In genomic region chr13:106535552-106536243, GRCh38 we compare ENCODE assay signal across 8 cellular contexts. TPM values are rescaled to one million over a fixed set of nuclear protein-coding genes. Genes with fewer than 3 reads are reported as not detected.
DNase-seq lines count a peak whose midpoint lies in the region; ATAC-seq and TF ChIP-seq lines count a peak whose summit lies in the region.

Gene EFNB2 (minus strand): TSS chr13:106535662. CDS start chr13:106534964, 698 bp downstream.

- peak within 1 kb of the TSS in 3 of 4 donors; percentile 40 to 73 (median 62) for H3K4me3 ChIP-seq in adrenal gland
- peak within 1 kb of the TSS; percentile 59 to 83 (median 74) for H3K4me3 ChIP-seq in heart left ventricle

- peaks cover 14 to 29% of the 10 kb centered on the region in 2 donors for H3K4me1 ChIP-seq in adrenal gland (replicated peaks in 1 of 2)
- peaks cover 0 to 41% (median 13%) of the 10 kb centered on the region in 12 donors for H3K4me1 ChIP-seq in heart left ventricle

- H3K4me1 Mint-ChIP-seq in type B pancreatic cell (ENCODE audit: unreplicated experiment), result peaks cover 14% of the 10 kb centered on the region

- H3K27ac ChIP-seq in adrenal gland, result peak within 1 kb of the TSS in 4 of 5 donors; percentile 15 to 71 (median 54)
- peak within 1 kb of the TSS; percentile 70 to 89 (median 83) for H3K27ac ChIP-seq in heart left ventricle

- peak within 1 kb of the TSS; percentile 94 for H3K4me3 Mint-ChIP-seq in type B pancreatic cell

- intact Hi-C loops in adrenal gland (cut with DNase I), result loop anchor here (5.0 to 10.0 kb wide), 2 partner anchors 79 to 82 kb away; no protein-coding TSS in a partner anchor
- intact Hi-C loops in heart left ventricle (cut with DNase I), result loop anchor here (2.0 to 10.0 kb wide), 16 partner anchors 82 to 1963 kb away; no protein-coding TSS in a partner anchor
- intact Hi-C loops in posterior cingulate gyrus (cut with DNase I), result loop anchor here (1.0 kb wide), 1 partner anchor 382 kb away; no protein-coding TSS in a partner anchor

- H3K36me3 ChIP-seq in adrenal gland (replicated peaks in 1 of 2) (no peaks in the 10 kb centered on the region), heart left ventricle (peaks cover 0 to 4% (median 0%) of the 10 kb centered on the region in 9 donors)

- peak; percentile 96 for ATAC-seq in HG02571 (IDR thresholded peaks at IDR 0.05; ENCODE audit: unreplicated experiment)
- ATAC-seq in heart left ventricle, result peak; percentile 90 to 97 (median 92)

- no peaks in the 10 kb centered on the region for H3K27me3 Mint-ChIP-seq in type B pancreatic cell

- 0 to 2% (median 0%) methylated on average over 28 to 102 of the region's 102 CpGs; no CpG with 5 or more reads in 1 of the 4 donors for WGBS in adrenal gland, 4 donors
- 0 to 2% (median 1%) methylated on average over 47 to 102 of the region's 102 CpGs; no CpG with 5 or more reads in 1 of the 4 donors for WGBS in heart left ventricle, 4 donors

- H3K27ac Mint-ChIP-seq in type B pancreatic cell, result peak within 1 kb of the TSS; percentile 88

- H3K36me3 Mint-ChIP-seq in type B pancreatic cell, result peaks cover 4% of the 10 kb centered on the region

- no peaks in the 10 kb centered on the region for H3K9me3 Mint-ChIP-seq in type B pancreatic cell

- DNase-seq in NCI-H1048 (lab: John Stamatoyannopoulos, UW) (peak; percentile 85), T follicular helper cell (ENCODE audit: low read depth) (peak; percentile 77), adrenal gland (peak; percentile 85 to 92 (median 88)), heart left ventricle (peak; percentile 90 to 96 (median 93)), posterior cingulate gyrus (peak; percentile 79 to 99 (median 90)), type B pancreatic cell (ENCODE audit: extremely low spot score, unreplicated experiment) (peak; percentile 94)

- no peaks in the 10 kb centered on the region for H3K9me3 ChIP-seq in adrenal gland (replicated peaks in 1 of 3)
- no peaks in the 10 kb centered on the region for H3K9me3 ChIP-seq in heart left ventricle

- TF ChIP-seq POLR2A in adrenal gland (IDR thresholded peaks at IDR 0.05), result peak; percentile 75 to 76
- TF ChIP-seq POLR2A in heart left ventricle (IDR thresholded peaks at IDR 0.05), result peak; percentile 49 to 98

- TF ChIP-seq CTCF in GM12872 (IDR thresholded peaks at IDR 0.05; ENCODE audit: insufficient read depth, low read depth, low read length) (peak; percentile 29; the same call in 1 of the 3 replicates), adrenal gland (IDR thresholded peaks at IDR 0.05) (no peak), heart left ventricle (IDR thresholded peaks at IDR 0.05) (peak in 2 of 12 donors; percentile 4 to 8), type B pancreatic cell (conservative IDR thresholded peaks at IDR 0.05) (no peak)

- H3K27me3 ChIP-seq in adrenal gland, result peaks cover 9% of the 10 kb centered on the region
- peaks cover 0 to 37% (median 0%) of the 10 kb centered on the region in 9 donors for H3K27me3 ChIP-seq in heart left ventricle

RNA-seq across cellular contexts. Expression of gene EFNB2, which starts in this region (rescaled TPM):
- 10 to 100 TPM; 10.4 to 21.4 (median 13.6) TPM for total RNA-seq in adrenal gland
- 1 to 10 TPM; 5.2 to 9.3 (median 6.6) TPM for polyA plus RNA-seq in adrenal gland
- total RNA-seq in heart left ventricle, result 10 to 100 TPM in 7 of 9 donors, 1 to 10 TPM in 2; 8.6 to 20.2 (median 12.7) TPM
- 10 to 100 TPM in 1 of 2 donors, 1 to 10 TPM in 1; 7.3 to 17.7 TPM for polyA plus RNA-seq in heart left ventricle
- total RNA-seq in type B pancreatic cell (ENCODE audit: low replicate concordance), result 48.6 and 67.1 TPM in 2 replicates

Comparison
In these comparisons a context has a peak if more than half of its experiments do, and no peak if none do; other contexts are left out.
1. Peak in every context shown above with its lines: DNase-seq, ATAC-seq, H3K4me3 ChIP-seq and H3K27ac ChIP-seq.